ENCODE assay signal across 1 cellular context in the genomic region with DNA sequence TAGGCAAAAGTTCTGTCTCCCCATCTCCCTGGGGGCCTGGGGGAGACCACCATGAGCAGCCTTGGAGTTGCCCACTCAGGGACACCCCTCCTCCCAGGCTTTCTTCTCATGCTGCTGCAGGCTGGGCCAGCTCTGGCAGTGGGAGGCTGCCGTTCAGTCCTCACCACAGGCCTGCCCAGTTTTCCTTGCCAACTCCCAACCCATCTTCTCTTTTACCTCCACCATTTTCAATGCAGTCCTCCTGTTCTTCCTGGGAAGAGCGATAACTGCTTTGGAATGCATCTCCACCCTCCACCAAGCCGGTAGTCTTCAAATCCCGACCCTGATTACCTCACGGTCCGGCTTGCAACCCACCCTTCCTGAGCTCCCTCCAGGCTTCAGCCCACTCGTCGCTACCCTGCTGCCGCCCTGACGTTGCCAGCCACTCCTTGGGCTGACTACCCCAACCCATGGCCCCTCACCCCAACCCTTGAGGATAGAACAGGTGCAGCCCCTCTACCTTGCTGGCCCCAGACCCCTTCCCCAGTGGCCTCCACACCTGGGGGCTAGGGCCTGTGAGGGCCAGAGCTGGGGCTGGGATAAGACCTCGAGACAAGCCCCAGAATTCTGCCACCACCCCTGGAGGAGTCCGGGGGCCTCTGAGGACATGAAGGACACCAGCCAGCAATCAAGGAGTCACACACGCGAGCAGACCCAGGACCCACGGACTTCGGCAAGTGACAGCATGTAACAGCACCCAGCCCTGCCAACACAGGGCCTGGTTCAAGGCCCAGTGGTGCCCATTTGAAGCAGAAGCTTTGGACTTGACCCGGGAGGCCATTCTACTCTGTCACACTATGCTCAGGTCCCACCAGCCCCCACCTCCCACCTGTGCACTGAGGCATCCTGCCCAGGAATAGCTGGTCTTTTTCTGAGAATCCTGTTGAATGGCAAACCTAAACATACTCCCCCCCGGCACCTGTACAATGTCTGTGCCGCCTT.
A peak's percentile ranks its signal among the peaks of the same experiment; 100 is the strongest.
TF ChIP-seq lines count a peak whose summit lies in the region.

No MANE protein-coding gene starts in this region.

TF ChIP-seq in GM12878, 131 proteins besides CTCF, POLR2A, EP300 and RAD21:
- peak; percentile 10; the same call in 1 of the 2 replicates for TF ChIP-seq POLR2AphosphoS5 (IDR thresholded peaks at IDR 0.05; ENCODE audit: low read length)
- no peak for TF ChIP-seq SRF (IDR thresholded peaks at IDR 0.05; ENCODE audit: low read depth in 2 of 2, low read length in 2 of 2)
TF ChIP-seq in GM12878: peak in this region for 1.
